Comparison of ENCODE assay signal across 8 cellular contexts in genomic region chr4:126850286-126850685, GRCh38.
DNase-seq lines count a peak whose midpoint lies in the region; ATAC-seq and TF ChIP-seq lines count a peak whose summit lies in the region.

No MANE protein-coding gene starts in this region.

- POLR2A ChIA-PET in Panc1 (lab: Charles Lee), result no interaction called here

- H3K4me3 ChIP-seq in Panc1 (ENCODE audit: low read depth in 2 of 2, low read length in 2 of 2) (no peak overlapping the region), fibroblast of the aortic adventitia (ENCODE audit: low read depth, low read length) (no peak overlapping the region)

- in situ Hi-C loops in Panc1 (cut with HindIII; ENCODE audit: low pct_unique_long_range_greater_than_20kb, low sequenced_read_pairs), result no loop called here

- no peaks in the 10 kb centered on the region for H3K36me3 ChIP-seq in Panc1 (ENCODE audit: control insufficient read depth, insufficient read depth, low read length)

- TF ChIP-seq CTCF in Panc1 (IDR thresholded peaks at IDR 0.05), result no peak
- TF ChIP-seq CTCF in fibroblast of the aortic adventitia (IDR thresholded peaks at IDR 0.05; ENCODE audit: insufficient read depth, low read length), result no peak

- ATAC-seq in HG02840 (IDR thresholded peaks at IDR 0.05; ENCODE audit: low FRiP score, unreplicated experiment), result peak; percentile 47
- peak; percentile 86 for ATAC-seq in Panc1
- no peak for ATAC-seq in HG03280 (IDR thresholded peaks at IDR 0.05; ENCODE audit: unreplicated experiment)
- ATAC-seq in GM18517 (IDR thresholded peaks at IDR 0.05; ENCODE audit: unreplicated experiment), result no peak

- no peaks in the 10 kb centered on the region for H3K4me1 ChIP-seq in Panc1 (ENCODE audit: control insufficient read depth, insufficient read depth, low read length)

- no peak overlapping the region for H3K27ac ChIP-seq in Panc1 (ENCODE audit: low read length)

- CTCF ChIA-PET in Panc1 (lab: Charles Lee), result no interaction called here

- no peaks in the 10 kb centered on the region for H3K9me3 ChIP-seq in Panc1 (ENCODE audit: control insufficient read depth, insufficient read depth, low read depth, low read length)

- BruUV-seq in Panc1 (replicated peaks; lab: Mats Ljungman, UMichigan), result no TSS peak

- DNase-seq in AG20443 (ENCODE audit: low spot score) (peak; percentile 83), Panc1 (ENCODE audit: low read depth, low spot score) (peak; percentile 80), fibroblast of the aortic adventitia (ENCODE audit: low read depth) (peak; percentile 94)
- DNase-seq in activated CD8-positive, alpha-beta memory T cell treated with anti-CD3 and anti-CD28 coated beads for 24 hours, result no peak
- no peak for DNase-seq in stimulated activated CD4-positive, alpha-beta T cell treated with anti-CD3 and anti-CD28 coated beads, Interleukin-4, amount 100 ng/mL, for 24 hours

- intact Hi-C loops in Panc1 (cut with micrococcal nuclease; ENCODE audit: unreplicated experiment), result no loop called here

- no peaks in the 10 kb centered on the region for H3K27me3 ChIP-seq in Panc1 (ENCODE audit: control insufficient read depth, insufficient read depth, low read length)

Comparison
In these comparisons a context has a peak if more than half of its experiments do, and no peak if none do; other contexts are left out.
1. DNase-seq: peak in AG20443 (single experiment), Panc1 (single experiment) and fibroblast of the aortic adventitia (single experiment); none in activated CD8-positive, alpha-beta memory T cell treated with anti-CD3 and anti-CD28 coated beads for 24 hours (single experiment) and stimulated activated CD4-positive, alpha-beta T cell treated with anti-CD3 and anti-CD28 coated beads, Interleukin-4, amount 100 ng/mL, for 24 hours (single experiment).
2. ATAC-seq: peak in HG02840 (single experiment) and Panc1 (single experiment); none in HG03280 (single experiment) and GM18517 (single experiment).